In genomic region chr2:69638630-69639029, GRCh38 we compare ENCODE assay signal across 24 cellular contexts. TPM values are rescaled to one million over a fixed set of nuclear protein-coding genes. Genes with fewer than 3 reads are reported as not detected.
DNase-seq lines count a peak whose midpoint lies in the region; ATAC-seq and TF ChIP-seq lines count a peak whose summit lies in the region.
"Had no signal": no experiment of that assay in that cellular context is flagged by ENCODE, and none has a peak within 500 bp of the region (broad histone marks: within the 10 kb centered on the region; RNA-seq: fewer than 3 reads in every experiment).

No MANE protein-coding gene starts in this region.

- peak overlapping the region; percentile 20 for H3K27ac Mint-ChIP-seq in activated CD4-positive, alpha-beta memory T cell treated with anti-CD3 and anti-CD28 coated beads for 36 hours
- no peak overlapping the region for H3K27ac Mint-ChIP-seq in activated CD4-positive, alpha-beta memory T cell treated with anti-CD3 and anti-CD28 coated beads, Interleukin-2, amount 10 ng/mL, durations not matched to agents 7 days and 5 days
- peak overlapping the region; percentile 97 for H3K27ac Mint-ChIP-seq in CD8-positive, alpha-beta T cell
- H3K27ac Mint-ChIP-seq in activated naive CD8-positive, alpha-beta T cell, result peak overlapping the region; percentile 92
- H3K27ac Mint-ChIP-seq in natural killer cell treated with Interleukin-12 subunit alpha and Interleukin-12 subunit beta and Interleukin-15 and Interleukin-18, amount 100 ng/mL, for 72 hours, result peak overlapping the region; percentile 54 to 87
- H3K27ac Mint-ChIP-seq: B cell; stimulated activated naive B cell treated with anti-CD40 and anti-IgM and Interleukin-4, amounts not matched to agents 10 μg/mL and 1 μg/mL and 100 μg/mL, for 72 hours; T-helper 1 cell treated with Interleukin-12 subunit alpha and Interleukin-12 subunit beta and Interleukin-4 antibody, amounts not matched to agents 30 μg/mL and 1 μg/mL, for 36 hours had no signal

- H3K4me3 ChIP-seq in CD8-positive, alpha-beta T cell (ENCODE audit: low read depth, low read length), result peak overlapping the region; percentile 83
- H3K4me3 ChIP-seq: adrenal gland, breast epithelium, transverse colon had no signal

- no peaks in the 10 kb centered on the region for H3K9me3 ChIP-seq in CD8-positive, alpha-beta T cell (ENCODE audit: low read length)
- H3K9me3 ChIP-seq: adrenal gland, breast epithelium, transverse colon had no signal

- H3K27me3 Mint-ChIP-seq in activated CD4-positive, alpha-beta memory T cell treated with anti-CD3 and anti-CD28 coated beads for 36 hours, result no peaks in the 10 kb centered on the region
- no peaks in the 10 kb centered on the region for H3K27me3 Mint-ChIP-seq in activated CD4-positive, alpha-beta memory T cell treated with anti-CD3 and anti-CD28 coated beads, Interleukin-2, amount 10 ng/mL, durations not matched to agents 7 days and 5 days
- H3K27me3 Mint-ChIP-seq in CD8-positive, alpha-beta T cell (ENCODE audit: low read depth), result no peaks in the 10 kb centered on the region
- H3K27me3 Mint-ChIP-seq in activated naive CD8-positive, alpha-beta T cell, result no peaks in the 10 kb centered on the region
- no peaks in the 10 kb centered on the region for H3K27me3 Mint-ChIP-seq in natural killer cell treated with Interleukin-12 subunit alpha and Interleukin-12 subunit beta and Interleukin-15 and Interleukin-18, amount 100 ng/mL, for 72 hours

- no peaks in the 10 kb centered on the region for H3K27me3 ChIP-seq in CD8-positive, alpha-beta T cell (ENCODE audit: insufficient read depth, low read length)
- H3K27me3 ChIP-seq: adrenal gland, breast epithelium, transverse colon had no signal

- DNase-seq in activated CD4-positive, alpha-beta memory T cell treated with anti-CD3 and anti-CD28 coated beads for 36 hours, result no peak
- DNase-seq in activated CD4-positive, alpha-beta memory T cell treated with anti-CD3 and anti-CD28 coated beads, Interleukin-2, amount 10 ng/mL, durations not matched to agents 7 days and 5 days, result no peak
- no peak for DNase-seq in CD8-positive, alpha-beta T cell
- no peak for DNase-seq in natural killer cell treated with Interleukin-12 subunit alpha and Interleukin-12 subunit beta and Interleukin-15 and Interleukin-18, amount 100 ng/mL, for 72 hours (ENCODE audit: low spot score)
- DNase-seq in superior temporal gyrus (ENCODE audit: extremely low spot score), result no peak
- DNase-seq in amygdala (lab: John Stamatoyannopoulos, UW), result no peak
- DNase-seq: activated CD4-positive, alpha-beta T cell treated with anti-CD3 and anti-CD28 coated beads, Interleukin-2, amount 50 U/mL, for 1 hour; adrenal gland; cortex of kidney; GOT3; kidney glomerular epithelial cell; NCI-H1436; NCI-H510A; NK-92 treated with Interleukin-12 subunit alpha and Interleukin-12 subunit beta, amount 100 ng/mL, for 24 hours; nucleus accumbens; small intestine; stimulated activated naive B cell treated with anti-CD40 and anti-IgM and Interleukin-4, amounts not matched to agents 10 μg/mL and 1 μg/mL and 100 μg/mL, for 72 hours; transverse colon had no signal

- H3K4me3 Mint-ChIP-seq in activated CD4-positive, alpha-beta memory T cell treated with anti-CD3 and anti-CD28 coated beads for 36 hours, result no peak overlapping the region
- no peak overlapping the region for H3K4me3 Mint-ChIP-seq in activated CD4-positive, alpha-beta memory T cell treated with anti-CD3 and anti-CD28 coated beads, Interleukin-2, amount 10 ng/mL, durations not matched to agents 7 days and 5 days
- peak overlapping the region; percentile 96 for H3K4me3 Mint-ChIP-seq in CD8-positive, alpha-beta T cell
- peak overlapping the region; percentile 31 for H3K4me3 Mint-ChIP-seq in activated naive CD8-positive, alpha-beta T cell
- H3K4me3 Mint-ChIP-seq in natural killer cell treated with Interleukin-12 subunit alpha and Interleukin-12 subunit beta and Interleukin-15 and Interleukin-18, amount 100 ng/mL, for 72 hours, result peak overlapping the region; percentile 33
- H3K4me3 Mint-ChIP-seq: B cell; stimulated activated naive B cell treated with anti-CD40 and anti-IgM and Interleukin-4, amounts not matched to agents 10 μg/mL and 1 μg/mL and 100 μg/mL, for 72 hours had no signal

- H3K36me3 Mint-ChIP-seq in activated CD4-positive, alpha-beta memory T cell treated with anti-CD3 and anti-CD28 coated beads for 36 hours, result peaks cover 40% of the 10 kb centered on the region
- peaks cover 68% of the 10 kb centered on the region for H3K36me3 Mint-ChIP-seq in activated CD4-positive, alpha-beta memory T cell treated with anti-CD3 and anti-CD28 coated beads, Interleukin-2, amount 10 ng/mL, durations not matched to agents 7 days and 5 days (ENCODE audit: low read depth)
- H3K36me3 Mint-ChIP-seq in CD8-positive, alpha-beta T cell, result peaks cover 75% of the 10 kb centered on the region
- H3K36me3 Mint-ChIP-seq in activated naive CD8-positive, alpha-beta T cell, result peaks cover 4% of the 10 kb centered on the region
- H3K36me3 Mint-ChIP-seq in natural killer cell treated with Interleukin-12 subunit alpha and Interleukin-12 subunit beta and Interleukin-15 and Interleukin-18, amount 100 ng/mL, for 72 hours, result peaks cover 16% of the 10 kb centered on the region

- H3K9me3 Mint-ChIP-seq in activated CD4-positive, alpha-beta memory T cell treated with anti-CD3 and anti-CD28 coated beads for 36 hours, result no peaks in the 10 kb centered on the region
- H3K9me3 Mint-ChIP-seq in activated CD4-positive, alpha-beta memory T cell treated with anti-CD3 and anti-CD28 coated beads, Interleukin-2, amount 10 ng/mL, durations not matched to agents 7 days and 5 days, result no peaks in the 10 kb centered on the region
- H3K9me3 Mint-ChIP-seq in CD8-positive, alpha-beta T cell, result no peaks in the 10 kb centered on the region
- H3K9me3 Mint-ChIP-seq in activated naive CD8-positive, alpha-beta T cell (ENCODE audit: low read depth), result no peaks in the 10 kb centered on the region
- no peaks in the 10 kb centered on the region for H3K9me3 Mint-ChIP-seq in natural killer cell treated with Interleukin-12 subunit alpha and Interleukin-12 subunit beta and Interleukin-15 and Interleukin-18, amount 100 ng/mL, for 72 hours
- H3K9me3 Mint-ChIP-seq: stimulated activated naive B cell treated with anti-CD40 and anti-IgM and Interleukin-4, amounts not matched to agents 10 μg/mL and 1 μg/mL and 100 μg/mL, for 72 hours; T-helper 1 cell treated with Interleukin-12 subunit alpha and Interleukin-12 subunit beta and Interleukin-4 antibody, amounts not matched to agents 30 μg/mL and 1 μg/mL, for 36 hours had no signal

- TF ChIP-seq CTCF in CD8-positive, alpha-beta T cell (IDR thresholded peaks at IDR 0.05), result no peak

- ATAC-seq in CD8-positive, alpha-beta T cell, result no peak
- no peak for ATAC-seq in natural killer cell treated with Interleukin-12 subunit alpha and Interleukin-12 subunit beta and Interleukin-15 and Interleukin-18, amount 100 ng/mL, for 72 hours
- no peak for ATAC-seq in HG03460 (IDR thresholded peaks at IDR 0.05; ENCODE audit: unreplicated experiment)
- ATAC-seq: stimulated activated naive B cell treated with anti-CD40 and anti-IgM and Interleukin-4, amounts not matched to agents 10 μg/mL and 1 μg/mL and 100 μg/mL, for 72 hours had no signal

- peaks cover 57% of the 10 kb centered on the region for H3K4me1 Mint-ChIP-seq in activated CD4-positive, alpha-beta memory T cell treated with anti-CD3 and anti-CD28 coated beads for 36 hours (ENCODE audit: low read depth)
- H3K4me1 Mint-ChIP-seq in activated CD4-positive, alpha-beta memory T cell treated with anti-CD3 and anti-CD28 coated beads, Interleukin-2, amount 10 ng/mL, durations not matched to agents 7 days and 5 days, result peaks cover 59% of the 10 kb centered on the region
- H3K4me1 Mint-ChIP-seq in CD8-positive, alpha-beta T cell (ENCODE audit: low read depth), result peaks cover 67% of the 10 kb centered on the region
- peaks cover 75% of the 10 kb centered on the region for H3K4me1 Mint-ChIP-seq in activated naive CD8-positive, alpha-beta T cell (ENCODE audit: low read depth)
- peaks cover 56 to 74% of the 10 kb centered on the region in 2 donors for H3K4me1 Mint-ChIP-seq in natural killer cell treated with Interleukin-12 subunit alpha and Interleukin-12 subunit beta and Interleukin-15 and Interleukin-18, amount 100 ng/mL, for 72 hours (ENCODE audit: low read depth in 2 of 2)

- H3K36me3 ChIP-seq in CD8-positive, alpha-beta T cell (ENCODE audit: insufficient read depth, low read length), result peaks cover 10% of the 10 kb centered on the region
- H3K36me3 ChIP-seq: adrenal gland, breast epithelium, transverse colon had no signal

- peaks cover 58% of the 10 kb centered on the region for H3K4me1 ChIP-seq in CD8-positive, alpha-beta T cell (ENCODE audit: insufficient read depth, low read length)
- H3K4me1 ChIP-seq: breast epithelium had no signal

- no peak overlapping the region for H3K27ac ChIP-seq in CD8-positive, alpha-beta T cell (ENCODE audit: low read depth, low read length)
- H3K27ac ChIP-seq: adrenal gland, breast epithelium, HL-60, transverse colon had no signal

- CTCF ChIA-PET in activated CD4-positive, alpha-beta memory T cell treated with anti-CD3 and anti-CD28 coated beads for 36 hours (lab: Charles Lee), result interaction anchor here (0.9 to 3.5 kb wide), 5 partner anchors 10 to 78 kb away, joined by 3 to 31 read pairs (median 6); no protein-coding TSS in a partner anchor
- CTCF ChIA-PET in activated CD4-positive, alpha-beta memory T cell treated with anti-CD3 and anti-CD28 coated beads, Interleukin-2, amount 10 ng/mL, durations not matched to agents 7 days and 5 days (lab: Charles Lee), result interaction anchor here (0.9 to 1.4 kb wide), 6 partner anchors 10 to 76 kb away, joined by 3 to 8 read pairs (median 4); no protein-coding TSS in a partner anchor
- CTCF ChIA-PET in CD8-positive, alpha-beta T cell (lab: Charles Lee), result interaction anchor here (0.7 to 6.7 kb wide), 7 partner anchors 62 to 178 kb away, joined by 3 to 44 read pairs (median 4); partner anchors contain the start of gene ANXA4

- POLR2A ChIA-PET in activated CD4-positive, alpha-beta memory T cell treated with anti-CD3 and anti-CD28 coated beads for 36 hours (lab: Charles Lee), result no interaction called here
- POLR2A ChIA-PET in activated CD4-positive, alpha-beta memory T cell treated with anti-CD3 and anti-CD28 coated beads, Interleukin-2, amount 10 ng/mL, durations not matched to agents 7 days and 5 days (lab: Charles Lee), result interaction anchor here (0.6 to 4.9 kb wide), 2 partner anchors 11 to 207 kb away, joined by 3 to 47 read pairs; no protein-coding TSS in a partner anchor
- POLR2A ChIA-PET in CD8-positive, alpha-beta T cell (lab: Charles Lee), result interaction anchor here (0.8 to 2.7 kb wide), 4 partner anchors 11 to 86 kb away, joined by 3 to 11 read pairs (median 4); no protein-coding TSS in a partner anchor

- intact Hi-C loops in activated CD4-positive, alpha-beta memory T cell treated with anti-CD3 and anti-CD28 coated beads for 36 hours (cut with micrococcal nuclease), result loop anchor here (1.0 kb wide), 1 partner anchor 10 kb away; no protein-coding TSS in a partner anchor
- intact Hi-C loops in CD8-positive, alpha-beta T cell (cut with DNase I, micrococcal nuclease), result loop anchor here in 1 of 2 experiments (2.0 kb wide), 1 partner anchor 14 kb away; no protein-coding TSS in a partner anchor

RNA-seq across cellular contexts. Expression of gene AAK1, which starts 4.9 kb away (rescaled TPM):
- total RNA-seq in activated CD4-positive, alpha-beta memory T cell treated with anti-CD3 and anti-CD28 coated beads for 36 hours, result 10 to 100 TPM; 95.2 to 99.3 TPM
- total RNA-seq in activated CD4-positive, alpha-beta memory T cell treated with anti-CD3 and anti-CD28 coated beads, Interleukin-2, amount 10 ng/mL, durations not matched to agents 7 days and 5 days, result 100 to 1,000 TPM; 115 to 121 TPM
- 100 to 1,000 TPM; 156 to 174 TPM for total RNA-seq in CD8-positive, alpha-beta T cell
- 100 to 1,000 TPM in 1 of 2 donors, 10 to 100 TPM in 1; 97.1 to 114 TPM for total RNA-seq in natural killer cell treated with Interleukin-12 subunit alpha and Interleukin-12 subunit beta and Interleukin-15 and Interleukin-18, amount 100 ng/mL, for 72 hours

Comparison
In these comparisons a context has a peak if more than half of its experiments do, and no peak if none do; other contexts are left out.
1. H3K4me3 Mint-ChIP-seq: peak in CD8-positive, alpha-beta T cell (single experiment), activated naive CD8-positive, alpha-beta T cell (single experiment) and natural killer cell treated with Interleukin-12 subunit alpha and Interleukin-12 subunit beta and Interleukin-15 and Interleukin-18, amount 100 ng/mL, for 72 hours (single experiment); none in activated CD4-positive, alpha-beta memory T cell treated with anti-CD3 and anti-CD28 coated beads for 36 hours (single experiment) and activated CD4-positive, alpha-beta memory T cell treated with anti-CD3 and anti-CD28 coated beads, Interleukin-2, amount 10 ng/mL, durations not matched to agents 7 days and 5 days (single experiment).